Comparison of ENCODE assay signal across 8 cellular contexts in the genomic region with DNA sequence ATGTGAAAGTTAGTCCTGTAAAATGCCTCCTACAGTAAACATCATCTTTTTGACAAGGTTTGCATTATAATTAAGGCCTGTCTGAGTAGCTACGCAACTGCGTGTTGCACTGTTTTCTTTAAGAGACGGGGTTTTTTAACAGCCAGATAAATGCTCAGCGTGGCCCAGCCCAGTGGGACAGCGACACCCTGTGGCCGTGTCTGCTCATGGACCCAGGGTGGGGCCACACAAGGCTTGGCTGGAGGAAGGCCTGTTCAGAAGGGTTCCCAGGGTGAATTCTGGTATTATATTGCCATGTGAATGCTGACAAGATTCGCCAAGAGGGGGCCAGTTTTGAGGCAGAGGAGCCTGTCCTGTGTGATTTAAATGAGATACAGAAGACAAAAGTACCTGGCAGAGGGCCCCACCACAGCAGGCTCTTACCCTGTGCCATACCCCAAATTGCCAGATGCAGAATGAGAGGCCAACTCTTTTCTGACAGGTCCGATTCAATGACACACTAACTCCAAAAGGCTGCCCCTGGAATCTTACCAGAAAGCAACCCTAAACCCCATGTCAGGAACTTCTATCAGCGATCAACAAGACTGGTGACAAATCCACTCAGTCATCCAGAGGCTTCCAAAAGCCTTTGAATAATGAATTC.
DNase-seq lines count a peak whose midpoint lies in the region; ATAC-seq and TF ChIP-seq lines count a peak whose summit lies in the region.

No MANE protein-coding gene starts in this region.

- ATAC-seq in activated CD4-positive, CD25-positive, alpha-beta regulatory T cell treated with anti-CD3 and anti-CD28 coated beads, Interleukin-2, amount 50 U/mL, for 24 hours, result no peak
- ATAC-seq in HG02852 (IDR thresholded peaks at IDR 0.05; ENCODE audit: unreplicated experiment), result peak; percentile 65

- CTCF ChIA-PET in PC-9 (lab: Charles Lee), result interaction anchor here (0.6 kb wide), 1 partner anchor 282 kb away, joined by 7 read pairs; no protein-coding TSS in a partner anchor

- H3K9me2 ChIP-seq in PC-9 (ENCODE audit: insufficient read depth), result no peaks in the 10 kb centered on the region

- no peak overlapping the region for H3K27ac ChIP-seq in PC-9

- no peaks in the 10 kb centered on the region for H3K4me1 ChIP-seq in PC-9 (replicated peaks; ENCODE audit: insufficient read depth)

- peak; percentile 86 for TF ChIP-seq CTCF in PC-9 (conservative IDR thresholded peaks at IDR 0.05)

- POLR2A ChIA-PET in PC-9 (lab: Charles Lee; ENCODE audit: unreplicated experiment), result no interaction called here

- no peaks in the 10 kb centered on the region for H3F3A ChIP-seq in PC-9 (ENCODE audit: insufficient read depth, low read depth)

- H2AFZ ChIP-seq in PC-9, result no peak overlapping the region

- no peaks in the 10 kb centered on the region for H3K36me3 ChIP-seq in PC-9 (ENCODE audit: low read depth)

- no peak overlapping the region for H3K4me2 ChIP-seq in PC-9

- DNase-seq in activated CD4-positive, CD25-positive, alpha-beta regulatory T cell treated with anti-CD3 and anti-CD28 coated beads, Interleukin-2, amount 50 U/mL, for 16 hours (ENCODE audit: low read depth, low spot score), result peak; percentile 4
- DNase-seq in PC-9, result peak in 1 of 2 experiments; percentile 11
- peak; percentile 46 for DNase-seq in astrocyte of the hippocampus (ENCODE audit: low read depth, low spot score)
- peak; percentile 30 for DNase-seq in kidney glomerular epithelial cell (lab: John Stamatoyannopoulos, UW)
- peak; percentile 19 for DNase-seq in stimulated activated CD8-positive, alpha-beta memory T cell treated with anti-CD3 and anti-CD28 coated beads, Interleukin-7, amount 100 ng/mL, for 24 hours (ENCODE audit: low read depth)
- no peak for DNase-seq in NCI-H2196 treated with DMSO at 0.1 percent for 48 hours (lab: John Stamatoyannopoulos, UW; ENCODE audit: unreplicated experiment)

- no TSS peak for BruUV-seq in PC-9 (replicated peaks; lab: Mats Ljungman, UMichigan)

- H3K9me3 ChIP-seq in PC-9 (ENCODE audit: insufficient read depth, low read depth), result no peaks in the 10 kb centered on the region

- H3K27me3 ChIP-seq in PC-9 (ENCODE audit: insufficient read depth, low read depth), result no peaks in the 10 kb centered on the region

- H4K20me1 ChIP-seq in PC-9 (ENCODE audit: insufficient read depth), result no peaks in the 10 kb centered on the region

- no peaks in the 10 kb centered on the region for H3K79me2 ChIP-seq in PC-9 (ENCODE audit: low read depth)

- intact Hi-C loops in PC-9 (cut with micrococcal nuclease; ENCODE audit: unreplicated experiment), result loop anchor here (10.0 kb wide), 1 partner anchor 1483 kb away; no protein-coding TSS in a partner anchor

- no peak overlapping the region for H3K4me3 ChIP-seq in PC-9
